Comparison of ENCODE assay signal across 21 cellular contexts in genomic region chr17:70820276-70820675, GRCh38.
DNase-seq lines count a peak whose midpoint lies in the region; ATAC-seq, FAIRE-seq and TF ChIP-seq lines count a peak whose summit lies in the region.
"Had no signal": no experiment of that assay in that cellular context is flagged by ENCODE, and none has a peak within 500 bp of the region (broad histone marks: within the 10 kb centered on the region; RNA-seq: fewer than 3 reads in every experiment).

No MANE protein-coding gene starts in this region.

- H3K9me3 ChIP-seq in IMR-90 (ENCODE audit: control insufficient read depth, insufficient read depth, low read length): no peaks in the 10 kb centered on the region
- H3K9me3 ChIP-seq in astrocyte (ENCODE audit: insufficient read depth, low read depth, low read length): no peaks in the 10 kb centered on the region
- H3K9me3 ChIP-seq: HAP-1 had no signal

- H3K27me3 ChIP-seq in IMR-90 (ENCODE audit: control insufficient read depth, insufficient read depth, low read length): no peaks in the 10 kb centered on the region
- H3K27me3 ChIP-seq in astrocyte (ENCODE audit: insufficient read depth, low read length): no peaks in the 10 kb centered on the region

- H4K5ac ChIP-seq in IMR-90 (ENCODE audit: low read depth, low read length): no peak overlapping the region

- no peaks in the 10 kb centered on the region for H3K4me1 Mint-ChIP-seq in astrocyte (ENCODE audit: low read depth, unreplicated experiment)

- H4K91ac ChIP-seq in IMR-90 (ENCODE audit: insufficient read depth, low read depth, low read length): no peak overlapping the region

- no peak overlapping the region for H4K8ac ChIP-seq in IMR-90 (ENCODE audit: low read depth in 2 of 2, low read length in 2 of 2)

- in situ Hi-C loops in IMR-90 (cut with MboI; ENCODE audit: low sequenced_read_pairs): no loop called here

- H3K4me2 ChIP-seq in IMR-90 (ENCODE audit: low read depth, low read length) (no peak overlapping the region), astrocyte (ENCODE audit: low read length) (no peak overlapping the region)
- H3K4me2 ChIP-seq: PC-9 had no signal

- BruUV-seq in IMR-90 (replicated peaks; lab: Mats Ljungman, UMichigan): no TSS peak

- H2BK15ac ChIP-seq in IMR-90 (ENCODE audit: low read depth, low read length): no peak overlapping the region

- no peaks in the 10 kb centered on the region for H3K79me2 ChIP-seq in astrocyte (ENCODE audit: insufficient read depth, low read length)

- no peaks in the 10 kb centered on the region for H3K36me3 Mint-ChIP-seq in astrocyte (ENCODE audit: low read depth, unreplicated experiment)

- no peak overlapping the region for H3K4me3 ChIP-seq in IMR-90 (ENCODE audit: insufficient read depth, low read depth, low read length)
- H3K4me3 ChIP-seq in astrocyte (ENCODE audit: insufficient read depth, low read depth, low read length): no peak overlapping the region
- H3K4me3 ChIP-seq: HAP-1, K562, PC-9 had no signal

- H2AK9ac ChIP-seq in IMR-90 (replicated peaks; ENCODE audit: low read depth, low read length, poor library complexity): no peak overlapping the region

- no peak overlapping the region for H3K4ac ChIP-seq in IMR-90 (ENCODE audit: low read depth, low read length)

- DNase-seq in EL (peak; percentile 83), IMR-90 (peak; percentile 59), astrocyte (ENCODE audit: low read depth) (peak; percentile 88), glomerular visceral epithelial cell (ENCODE audit: extremely low spot score) (peak; percentile 38), RKO (ENCODE audit: low spot score) (no peak), SHP77 treated with DMSO at 0.1 percent for 48 hours (lab: John Stamatoyannopoulos, UW) (no peak)
- DNase-seq: C1 segment of cervical spinal cord, DMS 273 treated with DMSO at 0.1 percent for 48 hours, NCI-H1048, NCI-H146, NCI-H2081, NCI-H774, PC-9, Right ventricle myocardium superior had no signal

- H2BK20ac ChIP-seq in IMR-90 (ENCODE audit: low read depth, low read length): no peak overlapping the region

- H3K27ac Mint-ChIP-seq in astrocyte (ENCODE audit: unreplicated experiment): no peak overlapping the region

- no peaks in the 10 kb centered on the region for H3K27me3 Mint-ChIP-seq in astrocyte (ENCODE audit: low read depth, unreplicated experiment)

- TF ChIP-seq CTCF in IMR-90 (conservative IDR thresholded peaks at IDR 0.05; ENCODE audit: low read depth, low read length) (no peak), astrocyte (IDR thresholded peaks at IDR 0.05; ENCODE audit: insufficient read depth, low read depth, low read length) (no peak)

- POLR2A ChIA-PET in IMR-90 (lab: Charles Lee; ENCODE audit: unreplicated experiment): no interaction called here

- H3K23ac ChIP-seq in IMR-90 (ENCODE audit: low read depth, low read length): no peak overlapping the region

- no peak overlapping the region for H3K56ac ChIP-seq in IMR-90 (ENCODE audit: extremely low read depth, insufficient read depth, low read length)

- 100% methylated on average over 1 of the region's 6 CpGs; no CpG with 5 or more reads in 1 of the 2 experiments for WGBS in IMR-90 (ENCODE audit: extremely low coverage in 2 of 2, insufficient read length in 1 of 2), 2 experiments

- H4K20me1 ChIP-seq in IMR-90 (ENCODE audit: insufficient read depth, low read length): no peaks in the 10 kb centered on the region
- H4K20me1 ChIP-seq in astrocyte (ENCODE audit: insufficient read depth, low read length): no peaks in the 10 kb centered on the region

- intact Hi-C loops in IMR-90 (cut with micrococcal nuclease): no loop called here

- H3K9me1 ChIP-seq in IMR-90 (ENCODE audit: insufficient read depth, low read length): no peaks in the 10 kb centered on the region

- FAIRE-seq in astrocyte (lab: Jason Lieb, UNC): no peak
- FAIRE-seq: A204.1, K562 had no signal

- no peak overlapping the region for H3K14ac ChIP-seq in IMR-90 (replicated peaks; ENCODE audit: low read depth, low read length)

- H3K9me3 Mint-ChIP-seq in astrocyte (ENCODE audit: unreplicated experiment): peaks cover 2% of the 10 kb centered on the region

- CTCF ChIA-PET in IMR-90 (lab: Yijun Ruan, JAX): no interaction called here

- no peak overlapping the region for H3K27ac ChIP-seq in IMR-90 (ENCODE audit: insufficient read depth, low read length)
- no peak overlapping the region for H3K27ac ChIP-seq in astrocyte (ENCODE audit: low read depth, low read length)
- H3K27ac ChIP-seq: HL-60, PC-9 had no signal

- no peak overlapping the region for H3K18ac ChIP-seq in IMR-90 (ENCODE audit: low read depth, low read length)

- no peak for TF ChIP-seq POLR2A in IMR-90 (IDR thresholded peaks at IDR 0.05; ENCODE audit: low read depth, low read length)

- H2AFZ ChIP-seq in IMR-90 (replicated peaks; ENCODE audit: low read length, poor library complexity) (no peak overlapping the region), astrocyte (ENCODE audit: low read depth, low read length) (no peak overlapping the region)
- H2AFZ ChIP-seq: PC-9 had no signal

- H3K9ac ChIP-seq in IMR-90 (ENCODE audit: low read depth, low read length) (no peak overlapping the region), astrocyte (ENCODE audit: low read length) (no peak overlapping the region)

- H2BK5ac ChIP-seq in IMR-90 (ENCODE audit: low read depth, low read length, poor library complexity, severe bottlenecking): no peak overlapping the region

- ATAC-seq in IMR-90 (ENCODE audit: low read depth): peak; percentile 42
- no peak for ATAC-seq in GM18873 (IDR thresholded peaks at IDR 0.05; ENCODE audit: low FRiP score, unreplicated experiment)
- ATAC-seq in GM18909 (IDR thresholded peaks at IDR 0.05; ENCODE audit: poor library complexity, unreplicated experiment): no peak
- ATAC-seq: K562, SK-N-SH treated with all-trans-retinoic acid at 6 μM for 48 hours had no signal

- dilution Hi-C loops in IMR-90 (cut with HindIII; ENCODE audit: low sequenced_read_pairs, unreplicated experiment): no loop called here

- H3K4me3 Mint-ChIP-seq in astrocyte (ENCODE audit: unreplicated experiment): no peak overlapping the region

- H3K36me3 ChIP-seq in IMR-90 (ENCODE audit: control insufficient read depth, insufficient read depth, low read length): no peaks in the 10 kb centered on the region
- no peaks in the 10 kb centered on the region for H3K36me3 ChIP-seq in astrocyte (ENCODE audit: insufficient read depth, low read length)
- H3K36me3 ChIP-seq: HAP-1 had no signal

- H2AK5ac ChIP-seq in IMR-90 (ENCODE audit: low read depth, low read length): no peak overlapping the region

- no peak for TF ChIP-seq RAD21 in IMR-90 (IDR thresholded peaks at IDR 0.05; ENCODE audit: low read length)

- H3K79me1 ChIP-seq in IMR-90 (ENCODE audit: low read depth in 1 of 2, low read length in 2 of 2): no peaks in the 10 kb centered on the region

- H2BK120ac ChIP-seq in IMR-90 (ENCODE audit: low read depth, low read length): no peak overlapping the region

- H3K4me1 ChIP-seq in IMR-90 (ENCODE audit: control insufficient read depth, insufficient read depth, low read length): no peaks in the 10 kb centered on the region
- peaks cover 3% of the 10 kb centered on the region for H3K4me1 ChIP-seq in astrocyte (ENCODE audit: insufficient read depth, low read length)
- H3K4me1 ChIP-seq: HAP-1 had no signal

TF ChIP-seq in IMR-90, 13 proteins besides CTCF, POLR2A, EP300 and RAD21:
- TF ChIP-seq RCOR1 (IDR thresholded peaks at IDR 0.05; ENCODE audit: insufficient replicate concordance, low read length): no peak
- no peak for TF ChIP-seq FOS (IDR thresholded peaks at IDR 0.05; ENCODE audit: low read depth, low read length)
- no peak for TF ChIP-seq USF2 (IDR thresholded peaks at IDR 0.05; ENCODE audit: low read depth, low read length)
- no peak for TF ChIP-seq CEBPB (IDR thresholded peaks at IDR 0.05; ENCODE audit: low read depth, low read length)
- TF ChIP-seq, protein P1, sequence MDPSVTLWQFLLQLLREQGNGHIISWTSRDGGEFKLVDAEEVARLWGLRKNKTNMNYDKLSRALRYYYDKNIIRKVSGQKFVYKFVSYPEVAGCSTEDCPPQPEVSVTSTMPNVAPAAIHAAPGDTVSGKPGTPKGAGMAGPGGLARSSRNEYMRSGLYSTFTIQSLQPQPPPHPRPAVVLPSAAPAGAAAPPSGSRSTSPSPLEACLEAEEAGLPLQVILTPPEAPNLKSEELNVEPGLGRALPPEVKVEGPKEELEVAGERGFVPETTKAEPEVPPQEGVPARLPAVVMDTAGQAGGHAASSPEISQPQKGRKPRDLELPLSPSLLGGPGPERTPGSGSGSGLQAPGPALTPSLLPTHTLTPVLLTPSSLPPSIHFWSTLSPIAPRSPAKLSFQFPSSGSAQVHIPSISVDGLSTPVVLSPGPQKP (IDR thresholded peaks at IDR 0.05; ENCODE audit: borderline replicate concordance, low read depth, low read length): no peak
- no peak for TF ChIP-seq RFX5 (IDR thresholded peaks at IDR 0.05; ENCODE audit: low read depth, low read length)
- no peak for TF ChIP-seq CHD1 (IDR thresholded peaks at IDR 0.05; ENCODE audit: low read depth, low read length)
- no peak for TF ChIP-seq MAZ (IDR thresholded peaks at IDR 0.05; ENCODE audit: borderline replicate concordance, low read depth, low read length)
- TF ChIP-seq MXI1 (IDR thresholded peaks at IDR 0.05; ENCODE audit: borderline replicate concordance, low read depth, low read length): no peak

Comparison
In these comparisons a context has a peak if more than half of its experiments do, and no peak if none do; other contexts are left out.
1. DNase-seq: peak in EL (single experiment), IMR-90 (single experiment), astrocyte (single experiment) and glomerular visceral epithelial cell (single experiment); none in RKO (single experiment) and SHP77 treated with DMSO at 0.1 percent for 48 hours (single experiment).